Comparison of ENCODE assay signal across 36 cellular contexts in genomic region chr10:69022611-69023010, GRCh38. TPM values are rescaled to one million over a fixed set of nuclear protein-coding genes. Genes with fewer than 3 reads are reported as not detected.
DNase-seq lines count a peak whose midpoint lies in the region; ATAC-seq, FAIRE-seq and TF ChIP-seq lines count a peak whose summit lies in the region.
"Had no signal": no experiment of that assay in that cellular context is flagged by ENCODE, and none has a peak within 500 bp of the region (broad histone marks: within the 10 kb centered on the region; RNA-seq: fewer than 3 reads in every experiment).

No MANE protein-coding gene starts in this region.

- H3K4ac ChIP-seq in neuronal stem cell (ENCODE audit: low read length), result no peak overlapping the region
- no peak overlapping the region for H3K4ac ChIP-seq in H9 (ENCODE audit: low read depth, low read length)

- peaks cover 14 to 15% of the 10 kb centered on the region in 2 experiments for H3K4me1 ChIP-seq in K562 (replicated peaks in 1 of 2; ENCODE audit: control insufficient read depth in 2 of 2, insufficient read depth in 2 of 2, low read length in 2 of 2)
- no peaks in the 10 kb centered on the region for H3K4me1 ChIP-seq in neuronal stem cell (ENCODE audit: control insufficient read depth in 2 of 2, insufficient read depth in 1 of 2, low read depth in 1 of 2, low read length in 2 of 2)
- H3K4me1 ChIP-seq in H9 (ENCODE audit: insufficient read depth, low read length), result no peaks in the 10 kb centered on the region
- H3K4me1 ChIP-seq: A549, BE2C, BLaER1, Caco-2 had no signal

- no peak for TF ChIP-seq RAD21 in K562 (CRISPR knock-in tag; conservative IDR thresholded peaks at IDR 0.05 in 1 of 2, IDR thresholded peaks at IDR 0.05 in 1 of 2)

- H2AK5ac ChIP-seq in neuronal stem cell (ENCODE audit: low read depth, low read length) (no peak overlapping the region), H9 (ENCODE audit: insufficient read length, low read length) (no peak overlapping the region)

- H4K5ac ChIP-seq in H9 (ENCODE audit: insufficient read length, low read depth, low read length), result no peak overlapping the region

- TF ChIP-seq EP300 in K562 (IDR thresholded peaks at IDR 0.05; ENCODE audit: low read length), result no peak

- no peak for TF ChIP-seq POLR2A in K562 (conservative IDR thresholded peaks at IDR 0.05)

- 80% methylated on average over 15 of the region's 19 CpGs for WGBS in K562 (ENCODE audit: insufficient coverage, low coverage, missing lambda C conversion rate)
- WGBS in neuronal stem cell (ENCODE audit: extremely low coverage in 2 of 2, insufficient read length in 2 of 2, insufficient replicate concordance in 1 of 2), 2 donors, result no CpG with 5 or more reads among the region's 19 CpGs
- WGBS in H9 (ENCODE audit: extremely low coverage, insufficient read length, low lambda C conversion rate), result no CpG with 5 or more reads among the region's 19 CpGs

- H3K79me1 ChIP-seq in neuronal stem cell (ENCODE audit: low read depth, low read length), result no peaks in the 10 kb centered on the region
- no peaks in the 10 kb centered on the region for H3K79me1 ChIP-seq in H9 (ENCODE audit: insufficient read depth, low read depth, low read length, poor library complexity, severe bottlenecking)

- H3K14ac ChIP-seq in neuronal stem cell (ENCODE audit: low read length), result no peak overlapping the region
- H3K14ac ChIP-seq in H9 (ENCODE audit: insufficient read depth, low read length), result no peak overlapping the region

- H3K27me3 ChIP-seq in K562 (ENCODE audit: control insufficient read depth in 2 of 2, insufficient read depth in 2 of 2, low read length in 2 of 2) (no peaks in the 10 kb centered on the region), neuronal stem cell (ENCODE audit: control insufficient read depth in 3 of 3, insufficient read depth in 3 of 3, low read depth in 1 of 3, low read length in 3 of 3) (no peaks in the 10 kb centered on the region), H9 (ENCODE audit: insufficient read depth, low read length) (no peaks in the 10 kb centered on the region)
- H3K27me3 ChIP-seq: BE2C; BLaER1; BLaER1 treated with 17β-estradiol and CSF1 and Interleukin-3, amounts not matched to agents 10 nM and 100 nM had no signal

- FAIRE-seq in K562 (lab: Jason Lieb, UNC), result no peak
- FAIRE-seq: A204.1, A549, D721Med had no signal

- H3K18ac ChIP-seq in neuronal stem cell (ENCODE audit: low read length), result no peak overlapping the region
- H3K18ac ChIP-seq in H9 (ENCODE audit: insufficient read length, low read depth, low read length), result no peak overlapping the region

- H4K20me1 ChIP-seq in K562 (replicated peaks; ENCODE audit: control insufficient read depth, insufficient read depth, low read length), result no peaks in the 10 kb centered on the region
- no peaks in the 10 kb centered on the region for H4K20me1 ChIP-seq in H9 (ENCODE audit: control insufficient read depth, insufficient read depth, insufficient read length)
- H4K20me1 ChIP-seq: BLaER1; BLaER1 treated with 17β-estradiol and CSF1 and Interleukin-3, amounts not matched to agents 10 nM and 100 nM had no signal

- no peak overlapping the region for H2BK20ac ChIP-seq in H9 (ENCODE audit: low read depth, low read length, poor library complexity, severe bottlenecking)

- TF ChIP-seq CTCF in K562 (IDR thresholded peaks at IDR 0.05 in 2 of 3, conservative IDR thresholded peaks at IDR 0.05 in 1 of 3; ENCODE audit: insufficient read depth in 2 of 3, low read depth in 1 of 3, low read length in 3 of 3) (no peak), osteocyte (IDR thresholded peaks at IDR 0.05) (no peak), WTC11 (IDR thresholded peaks at IDR 0.05) (no peak), H9 (conservative IDR thresholded peaks at IDR 0.05) (no peak)

- H2BK12ac ChIP-seq in neuronal stem cell (ENCODE audit: low read length) (no peak overlapping the region), H9 (ENCODE audit: insufficient read length, low read depth, low read length) (no peak overlapping the region)

- H3K9me1 ChIP-seq in K562 (ENCODE audit: control insufficient read depth, insufficient read depth, low read length), result no peaks in the 10 kb centered on the region

- H2AFZ ChIP-seq in K562 (ENCODE audit: low read depth, low read length), result no peak overlapping the region
- H2AFZ ChIP-seq in neuronal stem cell (ENCODE audit: low read length), result no peak overlapping the region
- H2AFZ ChIP-seq in H9 (ENCODE audit: low read length), result no peak overlapping the region

- H2BK15ac ChIP-seq in neuronal stem cell (ENCODE audit: low read length) (no peak overlapping the region), H9 (ENCODE audit: low read depth, low read length) (no peak overlapping the region)

- H3K23me2 ChIP-seq in H9 (ENCODE audit: insufficient read length, low read depth, low read length, poor library complexity, severe bottlenecking), result no peaks in the 10 kb centered on the region

- H3K27ac Mint-ChIP-seq in osteocyte (ENCODE audit: unreplicated experiment) (no peak overlapping the region), WTC11 (no peak overlapping the region), H9 (no peak overlapping the region; a peak in 1 of 7 replicates)
- H3K27ac Mint-ChIP-seq: B cell; CD14-positive monocyte; CD4-positive, alpha-beta memory T cell; CD4-positive, alpha-beta T cell; CD4-positive, CD25-positive, alpha-beta regulatory T cell; CD8-positive, alpha-beta T cell had no signal

- no peaks in the 10 kb centered on the region for H3K4me1 Mint-ChIP-seq in osteocyte (ENCODE audit: unreplicated experiment)
- no peaks in the 10 kb centered on the region for H3K4me1 Mint-ChIP-seq in WTC11
- no peaks in the 10 kb centered on the region for H3K4me1 Mint-ChIP-seq in H9
- H3K4me1 Mint-ChIP-seq: B cell had no signal

- no peak overlapping the region for H2BK5ac ChIP-seq in neuronal stem cell (ENCODE audit: low read length)
- H2BK5ac ChIP-seq in H9 (ENCODE audit: insufficient read length, low read length), result no peak overlapping the region

- H3T11ph ChIP-seq in H9 (ENCODE audit: low read length), result no peak overlapping the region

- H4K91ac ChIP-seq in neuronal stem cell (ENCODE audit: low read depth, low read length, poor library complexity) (peak overlapping the region; percentile 79), H9 (ENCODE audit: insufficient read length, low read depth, low read length) (no peak overlapping the region)

- intact Hi-C loops in K562 (cut with micrococcal nuclease), result no loop called here

- H2BK120ac ChIP-seq in neuronal stem cell (ENCODE audit: low read depth, low read length) (no peak overlapping the region), H9 (ENCODE audit: low read depth, low read length, poor library complexity, severe bottlenecking) (no peak overlapping the region)

- H3K36me3 ChIP-seq in K562 (ENCODE audit: control insufficient read depth, insufficient read depth, low read length) (no peaks in the 10 kb centered on the region), neuronal stem cell (replicated peaks in 1 of 2; ENCODE audit: control insufficient read depth in 2 of 2, insufficient read depth in 2 of 2, low read length in 2 of 2) (peaks cover 0 to 7% of the 10 kb centered on the region in 2 donors)
- H3K36me3 ChIP-seq: BE2C had no signal

- H3K36me3 Mint-ChIP-seq in osteocyte (ENCODE audit: unreplicated experiment) (peaks cover 2% of the 10 kb centered on the region), WTC11 (peaks cover 3% of the 10 kb centered on the region; the same call in 1 of the 2 replicates), H9 (ENCODE audit: insufficient read depth in 1 of 3, low read depth in 3 of 3) (peaks cover 0 to 5% (median 4%) of the 10 kb centered on the region in 3 experiments; a peak in 1 of 7 replicates)

- no peak overlapping the region for H3K27ac ChIP-seq in K562 (ENCODE audit: extremely low read depth, low read depth, low read length)
- no peak overlapping the region for H3K27ac ChIP-seq in neuronal stem cell (replicated peaks; ENCODE audit: low read length)
- H3K27ac ChIP-seq in H9 (ENCODE audit: insufficient read length, low read depth, low read length), result no peak overlapping the region
- H3K27ac ChIP-seq: 22Rv1; A549; BLaER1; BLaER1 treated with 17β-estradiol and CSF1 and Interleukin-3, amounts not matched to agents 10 nM and 100 nM; C4-2B had no signal

- in situ Hi-C loops in K562 (cut with MboI), result no loop called here

- H3K9me3 ChIP-seq in K562 (replicated peaks; ENCODE audit: control insufficient read depth, insufficient read depth, low read depth, low read length) (no peaks in the 10 kb centered on the region), neuronal stem cell (replicated peaks in 1 of 2; ENCODE audit: control insufficient read depth in 2 of 2, insufficient read depth in 1 of 2, low read depth in 1 of 2, low read length in 2 of 2) (no peaks in the 10 kb centered on the region), H9 (ENCODE audit: control insufficient read depth, low read depth, low read length) (no peaks in the 10 kb centered on the region)
- H3K9me3 ChIP-seq: A549; BE2C; BLaER1; BLaER1 treated with 17β-estradiol and CSF1 and Interleukin-3, amounts not matched to agents 10 nM and 100 nM; Caco-2 had no signal

- POLR2A ChIA-PET in K562 (lab: Yijun Ruan, JAX) (interaction anchor here (0.6 to 1.6 kb wide), 4 partner anchors 10 to 74 kb away, joined by 3 to 5 read pairs (median 4); no protein-coding TSS in a partner anchor), WTC11 (lab: Charles Lee) (no interaction called here)

- no peaks in the 10 kb centered on the region for H3K79me2 ChIP-seq in K562 (ENCODE audit: control insufficient read depth, insufficient read depth, low read length)
- H3K79me2 ChIP-seq in H9 (ENCODE audit: insufficient read depth, low read length), result no peaks in the 10 kb centered on the region

- ATAC-seq in K562, result no peak
- no peak for ATAC-seq in WTC11
- ATAC-seq: A549; CD8-positive, alpha-beta T cell had no signal

- H3K4me3 ChIP-seq in K562 (no peak overlapping the region), neuronal stem cell (ENCODE audit: low read length in 2 of 2) (peak overlapping the region in 1 of 2 donors; percentile 68)
- H3K4me3 ChIP-seq: A549; BLaER1; BLaER1 treated with 17β-estradiol and CSF1 and Interleukin-3, amounts not matched to agents 10 nM and 100 nM had no signal

- H3K23ac ChIP-seq in neuronal stem cell (ENCODE audit: low read depth, low read length, poor library complexity), result no peak overlapping the region
- no peak overlapping the region for H3K23ac ChIP-seq in H9 (ENCODE audit: insufficient read length, low read depth, low read length)

- H3K4me3 Mint-ChIP-seq in osteocyte (ENCODE audit: unreplicated experiment) (no peak overlapping the region), WTC11 (no peak overlapping the region), H9 (no peak overlapping the region)
- H3K4me3 Mint-ChIP-seq: B cell; CD14-positive monocyte; CD4-positive, alpha-beta memory T cell; CD4-positive, alpha-beta T cell; CD4-positive, CD25-positive, alpha-beta regulatory T cell; CD8-positive, alpha-beta memory T cell; CD8-positive, alpha-beta T cell had no signal

- no TSS peak for BruUV-seq in K562 (replicated peaks; lab: Mats Ljungman, UMichigan)

- H3K9me3 Mint-ChIP-seq in osteocyte (ENCODE audit: unreplicated experiment), result no peaks in the 10 kb centered on the region
- no peaks in the 10 kb centered on the region for H3K9me3 Mint-ChIP-seq in WTC11
- H3K9me3 Mint-ChIP-seq in H9, result no peaks in the 10 kb centered on the region
- H3K9me3 Mint-ChIP-seq: CD14-positive monocyte; CD4-positive, alpha-beta memory T cell; CD4-positive, alpha-beta T cell; CD4-positive, CD25-positive, alpha-beta regulatory T cell; CD8-positive, alpha-beta memory T cell; CD8-positive, alpha-beta T cell had no signal

- no peak overlapping the region for H3K56ac ChIP-seq in H9 (ENCODE audit: insufficient read length, low read depth, low read length)

- DNase-seq in activated CD8-positive, alpha-beta memory T cell treated with anti-CD3 and anti-CD28 coated beads, Interleukin-2, amount 50 U/mL, for 48 hours, result peak; percentile 26
- no peak for DNase-seq in activated CD8-positive, alpha-beta memory T cell treated with anti-CD3 and anti-CD28 coated beads for 24 hours
- DNase-seq in K562 (ENCODE audit: extremely low read depth in 1 of 4, low spot score in 3 of 4) (no peak), neuronal stem cell (ENCODE audit: low spot score) (no peak), osteocyte (ENCODE audit: extremely low spot score, unreplicated experiment) (peak; percentile 80), AML-193 (lab: John Stamatoyannopoulos, UW) (no peak), WTC11 (ENCODE audit: low spot score) (no peak), H9 (no peak)
- DNase-seq: 8988T; ACHN; BE2C; C1 segment of cervical spinal cord; Caco-2; Calu3; CD4-positive, alpha-beta memory T cell; CD4-positive, alpha-beta T cell; CD4-positive, CD25-positive, alpha-beta regulatory T cell; CD8-positive, alpha-beta memory T cell; CD8-positive, alpha-beta T cell; COR-L47; DMS 273 treated with DMSO at 0.1 percent for 48 hours; DMS153; DMS53; DMS79; DMS79 treated with DMSO at 0.1 percent for 48 hours; DND-41; EL had no signal

- CTCF ChIA-PET in K562 (lab: Yijun Ruan, JAX; ENCODE audit: low intra/inter-chr PET ratio), result no interaction called here
- CTCF ChIA-PET in WTC11 (lab: Charles Lee), result no interaction called here

- H4K8ac ChIP-seq in neuronal stem cell (ENCODE audit: low read depth, low read length) (no peak overlapping the region), H9 (replicated peaks; ENCODE audit: insufficient read length, low read depth, low read length) (no peak overlapping the region)

- H3K27me3 Mint-ChIP-seq in osteocyte (ENCODE audit: unreplicated experiment) (no peaks in the 10 kb centered on the region), WTC11 (ENCODE audit: low read depth) (no peaks in the 10 kb centered on the region; the same call in 1 of the 2 replicates), H9 (ENCODE audit: low read depth) (peaks cover 1% of the 10 kb centered on the region)
- H3K27me3 Mint-ChIP-seq: B cell; CD4-positive, alpha-beta memory T cell; CD4-positive, alpha-beta T cell; CD4-positive, CD25-positive, alpha-beta regulatory T cell; CD8-positive, alpha-beta memory T cell had no signal

- no peak overlapping the region for H3K9ac ChIP-seq in K562 (ENCODE audit: insufficient read depth in 1 of 2, low read depth in 2 of 2, low read length in 2 of 2)
- no peak overlapping the region for H3K9ac ChIP-seq in neuronal stem cell (ENCODE audit: low read depth, low read length, poor library complexity)
- no peak overlapping the region for H3K9ac ChIP-seq in H9 (ENCODE audit: extremely low read depth, insufficient read length, low read length)
- H3K9ac ChIP-seq: BLaER1; BLaER1 treated with 17β-estradiol and CSF1 and Interleukin-3, amounts not matched to agents 10 nM and 100 nM had no signal

- H3K4me2 ChIP-seq in K562 (ENCODE audit: insufficient read depth, low read length) (no peak overlapping the region), neuronal stem cell (ENCODE audit: insufficient read depth, low read length, poor library complexity, severe bottlenecking) (no peak overlapping the region), H9 (ENCODE audit: insufficient read depth, insufficient read length, low read length) (no peak overlapping the region)
- H3K4me2 ChIP-seq: A549; BLaER1; BLaER1 treated with 17β-estradiol and CSF1 and Interleukin-3, amounts not matched to agents 10 nM and 100 nM had no signal

RNA-seq across cellular contexts. Expression of gene KIFBP, which starts 34.0 kb away (rescaled TPM):
- total RNA-seq in K562 (2011; cell fraction: chromatin; rRNA removed; ENCODE audit: low replicate concordance), result 11.1 and 16.5 TPM in 2 replicates
- 7.5 and 8.2 TPM in 2 replicates for total RNA-seq in K562 (2011; cell fraction: nucleolus; rRNA removed)
- 8.2 and 12.1 TPM in 2 replicates for total RNA-seq in K562 (2011; cell fraction: nucleoplasm; rRNA removed)
- total RNA-seq in K562 (2014; rRNA removed), result 13.8 and 17.3 TPM in 2 replicates
- total RNA-seq in K562 (2014; rRNA removed; fragmentation: Illumina TruSeq; extraction: Trizol), result 18.8 and 20.1 TPM in 2 replicates
- total RNA-seq in K562 (2015; rRNA removed; fragmentation: Illumina TruSeq; extraction: Trizol), result 18.7 and 19.7 TPM in 2 replicates
- 13.8 and 14.8 TPM in 2 replicates for total RNA-seq in K562 (2021)
- 17.0 and 22.1 TPM in 2 replicates for polyA plus RNA-seq in K562 (2011; rRNA removed)
- 6.9 and 8.8 TPM in 2 replicates for polyA plus RNA-seq in K562 (2011; cell fraction: cytosol; rRNA removed)
- 9.5 and 9.7 TPM in 2 replicates for polyA plus RNA-seq in K562 (2011; cell fraction: nucleus; rRNA removed)
- polyA plus RNA-seq in K562 (2012), result 13.0 and 14.2 TPM in 2 replicates
- polyA plus RNA-seq in K562 (2014; fragmentation: Illumina TruSeq; extraction: Trizol), result 19.9 and 23.2 TPM in 2 replicates
- polyA plus RNA-seq in K562 (2014; fragmentation: Nextera tagmentation; extraction: Ambion mirVana), result 1 to 10 TPM; 5.6 to 8.8 TPM
- 13.9 TPM in 2 replicates for polyA plus RNA-seq in K562 (2014; rRNA removed)
- 18.2 TPM in 2 replicates for polyA minus RNA-seq in K562 (2011; rRNA and poly(A)+ RNA removed)
- polyA minus RNA-seq in K562 (2011; cell fraction: cytosol; rRNA and poly(A)+ RNA removed), result 10.7 and 11.3 TPM in 2 replicates
- 6.1 and 8.1 TPM in 2 replicates for polyA minus RNA-seq in K562 (2011; cell fraction: nucleus; rRNA and poly(A)+ RNA removed)
- polyA plus RNA-seq in neuronal stem cell (2013, experiment 1 of 2), result 17.5 TPM
- polyA plus RNA-seq in neuronal stem cell (2013, experiment 2 of 2), result 16.8 TPM
- total RNA-seq in osteocyte, result 29.9 and 31.8 TPM in 2 replicates
- 31.2 to 34.7 TPM (median 33.4 TPM) in 3 replicates for total RNA-seq in WTC11 (2021)
- total RNA-seq in H9 (2021), result 44.7 and 45.5 TPM in 2 replicates

Comparison
In these comparisons a context has a peak if more than half of its experiments do, and no peak if none do; other contexts are left out.
1. DNase-seq: peak in activated CD8-positive, alpha-beta memory T cell treated with anti-CD3 and anti-CD28 coated beads, Interleukin-2, amount 50 U/mL, for 48 hours (single experiment) and osteocyte (single experiment); none in activated CD8-positive, alpha-beta memory T cell treated with anti-CD3 and anti-CD28 coated beads for 24 hours (single experiment), K562 (0 of 4), neuronal stem cell (single experiment), AML-193 (0 of 2), WTC11 (single experiment) and H9 (single experiment).